Comparison of ENCODE assay signal across 8 cellular contexts in genomic region chr19:5686647-5687359, GRCh38. TPM values are rescaled to one million over a fixed set of nuclear protein-coding genes. Genes with fewer than 3 reads are reported as not detected.
DNase-seq lines count a peak whose midpoint lies in the region; ATAC-seq and TF ChIP-seq lines count a peak whose summit lies in the region.

No MANE protein-coding gene starts in this region.

- peak; percentile 88 for DNase-seq in NCI-H2171 (lab: John Stamatoyannopoulos, UW)
- DNase-seq in cerebellum (ENCODE audit: low spot score) = peak; percentile 96
- peak; percentile 86 for DNase-seq in kidney glomerular epithelial cell (lab: John Stamatoyannopoulos, UW)
- DNase-seq in stimulated activated CD4-positive, alpha-beta T cell treated with anti-CD3 and anti-CD28 coated beads, Interleukin-15, amount 100 ng/mL, for 24 hours = peak; percentile 100

- ATAC-seq in GM18519 (IDR thresholded peaks at IDR 0.05; ENCODE audit: low FRiP score, unreplicated experiment) = peak; percentile 32
- peak; percentile 55 for ATAC-seq in HG03066 (IDR thresholded peaks at IDR 0.05; ENCODE audit: low read depth, unreplicated experiment)
- ATAC-seq in activated CD4-positive, CD25-positive, alpha-beta regulatory T cell treated with anti-CD3 and anti-CD28 coated beads, Interleukin-2, amount 50 U/mL, for 24 hours = peak; percentile 63 to 65

- peak; percentile 98 for TF ChIP-seq CTCF in 22Rv1 (IDR thresholded peaks at IDR 0.05)

- H3K27ac ChIP-seq in 22Rv1 = peak overlapping the region; percentile 71

RNA-seq across cellular contexts. Expression of gene RPL36, which starts 3.3 kb away (rescaled TPM):
- 159 TPM for total RNA-seq in cerebellum

RNA-seq across cellular contexts. Expression of gene HSD11B1L, which starts 6.0 kb away (rescaled TPM):
- 15.0 TPM for total RNA-seq in cerebellum

RNA-seq across cellular contexts. Expression of gene MICOS13, which starts 6.5 kb away (rescaled TPM):
- 12.2 TPM for total RNA-seq in cerebellum

RNA-seq across cellular contexts. Expression of gene LONP1, which starts 33.1 kb away (rescaled TPM):
- total RNA-seq in cerebellum = 27.9 TPM

RNA-seq across cellular contexts. Expression of gene CATSPERD, which starts 33.6 kb away (rescaled TPM):
- 0.27 TPM for total RNA-seq in cerebellum

Comparison
In these comparisons a context has a peak if more than half of its experiments do, and no peak if none do; other contexts are left out.
1. Peak in every context shown above with its lines: DNase-seq, ATAC-seq and H3K27ac ChIP-seq.